Comparison of ENCODE assay signal across 11 cellular contexts in the genomic region with DNA sequence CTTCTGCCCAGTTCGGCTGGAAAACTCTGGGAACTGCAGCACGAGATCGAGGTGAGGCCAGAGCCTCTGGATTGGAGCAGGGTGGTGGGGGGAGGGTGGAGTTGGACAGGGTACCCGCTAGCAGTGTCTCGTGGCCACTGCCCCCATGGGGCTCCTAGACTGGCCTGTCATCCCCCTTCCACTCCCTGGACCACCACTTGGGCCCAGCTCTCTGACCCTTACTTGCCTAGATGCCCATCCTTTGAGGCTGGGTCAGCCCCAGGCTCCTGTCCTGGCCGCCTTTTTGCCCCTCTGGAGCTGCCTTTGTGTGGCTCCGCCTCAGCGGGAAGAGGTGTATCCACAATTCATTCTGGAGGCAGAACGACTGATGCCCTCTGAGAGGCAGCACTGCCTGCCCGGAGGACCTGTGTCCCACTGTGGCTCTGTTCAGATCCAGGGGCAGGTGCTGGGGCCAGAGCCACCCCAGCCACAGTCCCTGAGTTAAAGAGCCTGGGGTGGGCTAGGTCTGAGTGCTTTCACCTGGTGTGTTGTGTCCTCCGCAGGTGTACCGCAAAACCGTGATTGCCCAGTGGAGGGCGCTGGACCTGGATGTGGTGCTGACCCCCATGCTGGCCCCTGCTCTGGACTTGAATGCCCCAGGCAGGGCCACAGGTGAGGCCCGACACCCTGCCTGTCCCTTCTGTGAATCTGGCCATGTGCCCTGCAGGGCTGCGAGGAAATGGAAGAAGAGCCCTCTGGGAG. TPM values are rescaled to one million over a fixed set of nuclear protein-coding genes. Genes with fewer than 3 reads are reported as not detected.
DNase-seq lines count a peak whose midpoint lies in the region; ATAC-seq and TF ChIP-seq lines count a peak whose summit lies in the region.
"Had no signal": no experiment of that assay in that cellular context is flagged by ENCODE, and none has a peak within 500 bp of the region (broad histone marks: within the 10 kb centered on the region; RNA-seq: fewer than 3 reads in every experiment).

No MANE protein-coding gene starts in this region.

- H3K27me3 Mint-ChIP-seq in endodermal cell (ENCODE audit: insufficient read depth), result peaks cover 21% of the 10 kb centered on the region

- peak; percentile 29 for TF ChIP-seq CTCF in NB4 (IDR thresholded peaks at IDR 0.05; ENCODE audit: low read depth, low read length)
- TF ChIP-seq CTCF in endodermal cell (conservative IDR thresholded peaks at IDR 0.05), result peak; percentile 88

- no peak overlapping the region for H3K27ac Mint-ChIP-seq in endodermal cell
- H3K27ac Mint-ChIP-seq: natural killer cell had no signal

- H3K27ac ChIP-seq in endodermal cell (ENCODE audit: low read depth, low read length), result no peak overlapping the region
- H3K27ac ChIP-seq: BLaER1 treated with 17β-estradiol and CSF1 and Interleukin-3, amounts not matched to agents 10 nM and 100 nM had no signal

- H3K4me3 Mint-ChIP-seq in endodermal cell, result no peak overlapping the region
- H3K4me3 Mint-ChIP-seq: natural killer cell had no signal

- peaks cover 30% of the 10 kb centered on the region for H3K27me3 ChIP-seq in endodermal cell (ENCODE audit: control insufficient read depth, insufficient read depth, low read length, poor library complexity, severe bottlenecking)
- H3K27me3 ChIP-seq: BLaER1 treated with 17β-estradiol and CSF1 and Interleukin-3, amounts not matched to agents 10 nM and 100 nM had no signal

- H3K9ac ChIP-seq in endodermal cell (ENCODE audit: extremely low read depth, low read length, poor library complexity, severe bottlenecking), result no peak overlapping the region
- H3K9ac ChIP-seq: BLaER1 treated with 17β-estradiol and CSF1 and Interleukin-3, amounts not matched to agents 10 nM and 100 nM had no signal

- 86 to 90% methylated on average over 12 to 16 of the region's 16 CpGs for WGBS in endodermal cell (ENCODE audit: insufficient coverage in 1 of 2, insufficient read length in 1 of 2), 2 experiments

- ATAC-seq in HG02759 (IDR thresholded peaks at IDR 0.05; ENCODE audit: unreplicated experiment), result no peak
- ATAC-seq: natural killer cell had no signal

- H3K9me3 Mint-ChIP-seq in endodermal cell, result no peaks in the 10 kb centered on the region
- H3K9me3 Mint-ChIP-seq: natural killer cell had no signal

- intact Hi-C loops in posterior vena cava (cut with DNase I), result no loop called here

- H3K4me1 ChIP-seq in endodermal cell (ENCODE audit: control insufficient read depth, insufficient read depth, low read length), result peaks cover 3% of the 10 kb centered on the region

- no peaks in the 10 kb centered on the region for H3K36me3 ChIP-seq in endodermal cell (ENCODE audit: control insufficient read depth, insufficient read depth, low read length)

- peaks cover 10% of the 10 kb centered on the region for H3K36me3 Mint-ChIP-seq in endodermal cell (ENCODE audit: low read depth)
- H3K36me3 Mint-ChIP-seq: natural killer cell had no signal

- peak; percentile 74 for DNase-seq in activated effector memory CD4-positive, alpha-beta T cell treated with anti-CD3 and anti-CD28 coated beads, Interleukin-2, amount 50 U/mL, for 16 hours
- DNase-seq in activated effector memory CD4-positive, alpha-beta T cell treated with Interleukin-2 at 50 U/mL for 16 hours, result no peak
- DNase-seq in NB4 (ENCODE audit: low read depth) (no peak), endodermal cell (peak; percentile 95), posterior vena cava (ENCODE audit: low spot score) (peak; percentile 73), COR-L47 (lab: John Stamatoyannopoulos, UW) (no peak)
- no peak for DNase-seq in activated CD4-positive, CD25-positive, alpha-beta regulatory T cell treated with anti-CD3 and anti-CD28 coated beads, Interleukin-2, amount 50 U/mL, for 72 hours
- DNase-seq: Kasumi-1, natural killer cell had no signal

- H3K9me3 ChIP-seq in endodermal cell (ENCODE audit: control insufficient read depth, low read length), result no peaks in the 10 kb centered on the region
- H3K9me3 ChIP-seq: BLaER1 treated with 17β-estradiol and CSF1 and Interleukin-3, amounts not matched to agents 10 nM and 100 nM had no signal

- no peak overlapping the region for H3K4me3 ChIP-seq in NB4 (ENCODE audit: low read depth, low read length)
- no peak overlapping the region for H3K4me3 ChIP-seq in endodermal cell (ENCODE audit: low read length)
- H3K4me3 ChIP-seq: BLaER1 treated with 17β-estradiol and CSF1 and Interleukin-3, amounts not matched to agents 10 nM and 100 nM had no signal

- TF ChIP-seq POLR2A in NB4 (IDR thresholded peaks at IDR 0.05; ENCODE audit: extremely low read depth, insufficient read length), result no peak

- peaks cover 10% of the 10 kb centered on the region for H3K4me1 Mint-ChIP-seq in endodermal cell

RNA-seq across cellular contexts. Expression of a gene that starts 17.7 kb away (rescaled TPM):
- total RNA-seq in endodermal cell, result 10 to 100 TPM; 27.1 to 56.6 TPM
- polyA plus RNA-seq in endodermal cell (2013, experiment 1 of 2), result 4.1 TPM
- polyA plus RNA-seq in endodermal cell (2013, experiment 2 of 2), result 2.5 TPM
- total RNA-seq in posterior vena cava, result 1 to 10 TPM; 2.2 to 2.4 TPM

Comparison
In these comparisons a context has a peak if more than half of its experiments do, and no peak if none do; other contexts are left out.
1. DNase-seq: peak in activated effector memory CD4-positive, alpha-beta T cell treated with anti-CD3 and anti-CD28 coated beads, Interleukin-2, amount 50 U/mL, for 16 hours (single experiment), endodermal cell (single experiment) and posterior vena cava (single experiment); none in activated effector memory CD4-positive, alpha-beta T cell treated with Interleukin-2 at 50 U/mL for 16 hours (single experiment), NB4 (single experiment), activated CD4-positive, CD25-positive, alpha-beta regulatory T cell treated with anti-CD3 and anti-CD28 coated beads, Interleukin-2, amount 50 U/mL, for 72 hours (single experiment) and COR-L47 (single experiment).
2. RNA of a gene that starts 17.7 kb away (total RNA-seq): 27.1 to 56.6 TPM in endodermal cell; 2.2 to 2.4 TPM in posterior vena cava; every median in the first group is over 4 times any median in the second.